ENCODE assay signal across 1 cellular context in the genomic region with DNA sequence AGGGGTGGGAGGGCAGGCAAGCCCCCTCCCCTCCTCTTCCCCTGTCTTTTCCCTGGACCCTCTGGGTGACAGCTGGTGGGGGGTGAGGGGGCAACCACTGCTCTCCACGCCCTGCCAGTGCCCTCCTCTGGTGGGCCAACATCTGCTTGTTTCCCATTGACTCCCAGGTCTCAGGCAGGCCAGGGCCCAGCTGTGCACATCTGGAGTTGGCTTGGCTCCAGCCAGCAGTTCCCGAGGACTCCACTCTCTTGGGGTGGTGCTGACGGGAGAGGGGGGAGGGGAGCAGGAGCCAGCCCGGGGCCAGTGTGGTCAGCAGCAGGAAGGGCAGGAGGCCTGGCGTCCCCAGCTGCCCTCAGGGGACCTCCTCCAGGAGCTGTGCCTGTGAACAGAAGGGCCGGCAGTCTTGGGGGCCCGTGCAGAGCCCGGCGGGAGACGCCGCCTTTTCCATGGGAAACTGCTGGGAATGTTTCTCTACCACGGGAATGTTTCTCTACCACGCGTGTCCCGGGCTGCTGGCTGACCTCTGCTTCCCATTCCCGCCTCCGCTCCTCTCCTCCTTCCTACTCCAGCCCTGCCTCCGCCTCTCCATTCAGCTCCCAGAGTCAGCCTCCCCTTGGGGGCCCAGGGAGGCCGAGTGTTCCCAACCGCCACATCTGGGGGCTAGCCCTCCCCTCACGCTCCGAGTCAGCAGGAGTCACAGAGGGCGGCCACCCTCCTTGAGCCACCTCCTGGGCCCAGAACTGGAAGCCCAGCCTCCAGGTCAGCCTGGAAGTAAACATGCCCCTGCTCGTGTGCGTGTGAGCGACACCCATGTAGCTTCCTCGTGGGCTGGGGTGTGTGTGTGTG.
TF ChIP-seq lines count a peak whose summit lies in the region.

No MANE protein-coding gene starts in this region.

TF ChIP-seq in A549, 52 proteins besides CTCF, POLR2A, EP300 and RAD21:
- TF ChIP-seq SREBF2 (IDR thresholded peaks at IDR 0.05) (no peak), ZNF302 (CRISPR knock-in tag; IDR thresholded peaks at IDR 0.05) (no peak), CHD4 (IDR thresholded peaks at IDR 0.05; ENCODE audit: borderline replicate concordance) (no peak), RCOR1 (IDR thresholded peaks at IDR 0.05; ENCODE audit: low read depth, low read length) (no peak), ZSCAN20 (CRISPR knock-in tag; IDR thresholded peaks at IDR 0.05) (no peak), ZC3H11A (IDR thresholded peaks at IDR 0.05) (no peak), MYC (IDR thresholded peaks at IDR 0.05; ENCODE audit: borderline replicate concordance, low read length) (no peak), FOSL2 (IDR thresholded peaks at IDR 0.05) (no peak), FOSL2 (CRISPR knock-in tag; IDR thresholded peaks at IDR 0.05) (no peak), HOXB5 (CRISPR knock-in tag; IDR thresholded peaks at IDR 0.05) (no peak), NFE2L2 (conservative IDR thresholded peaks at IDR 0.05; ENCODE audit: low read length) (no peak), FOSB (CRISPR knock-in tag; IDR thresholded peaks at IDR 0.05) (no peak), RFX5 (IDR thresholded peaks at IDR 0.05) (no peak), CBX2 (IDR thresholded peaks at IDR 0.05; ENCODE audit: borderline replicate concordance, low read depth) (no peak)
- TF ChIP-seq, protein P1, sequence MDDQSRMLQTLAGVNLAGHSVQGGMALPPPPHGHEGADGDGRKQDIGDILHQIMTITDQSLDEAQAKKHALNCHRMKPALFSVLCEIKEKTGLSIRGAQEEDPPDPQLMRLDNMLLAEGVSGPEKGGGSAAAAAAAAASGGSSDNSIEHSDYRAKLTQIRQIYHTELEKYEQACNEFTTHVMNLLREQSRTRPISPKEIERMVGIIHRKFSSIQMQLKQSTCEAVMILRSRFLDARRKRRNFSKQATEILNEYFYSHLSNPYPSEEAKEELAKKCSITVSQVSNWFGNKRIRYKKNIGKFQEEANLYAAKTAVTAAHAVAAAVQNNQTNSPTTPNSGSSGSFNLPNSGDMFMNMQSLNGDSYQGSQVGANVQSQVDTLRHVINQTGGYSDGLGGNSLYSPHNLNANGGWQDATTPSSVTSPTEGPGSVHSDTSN (IDR thresholded peaks at IDR 0.05): no peak
- TF ChIP-seq, protein P2, sequence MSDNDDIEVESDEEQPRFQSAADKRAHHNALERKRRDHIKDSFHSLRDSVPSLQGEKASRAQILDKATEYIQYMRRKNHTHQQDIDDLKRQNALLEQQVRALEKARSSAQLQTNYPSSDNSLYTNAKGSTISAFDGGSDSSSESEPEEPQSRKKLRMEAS (IDR thresholded peaks at IDR 0.05): no peak
- TF ChIP-seq, protein P3, sequence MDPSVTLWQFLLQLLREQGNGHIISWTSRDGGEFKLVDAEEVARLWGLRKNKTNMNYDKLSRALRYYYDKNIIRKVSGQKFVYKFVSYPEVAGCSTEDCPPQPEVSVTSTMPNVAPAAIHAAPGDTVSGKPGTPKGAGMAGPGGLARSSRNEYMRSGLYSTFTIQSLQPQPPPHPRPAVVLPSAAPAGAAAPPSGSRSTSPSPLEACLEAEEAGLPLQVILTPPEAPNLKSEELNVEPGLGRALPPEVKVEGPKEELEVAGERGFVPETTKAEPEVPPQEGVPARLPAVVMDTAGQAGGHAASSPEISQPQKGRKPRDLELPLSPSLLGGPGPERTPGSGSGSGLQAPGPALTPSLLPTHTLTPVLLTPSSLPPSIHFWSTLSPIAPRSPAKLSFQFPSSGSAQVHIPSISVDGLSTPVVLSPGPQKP (IDR thresholded peaks at IDR 0.05; ENCODE audit: low read depth, low read length): no peak
- TF ChIP-seq, protein P4, sequence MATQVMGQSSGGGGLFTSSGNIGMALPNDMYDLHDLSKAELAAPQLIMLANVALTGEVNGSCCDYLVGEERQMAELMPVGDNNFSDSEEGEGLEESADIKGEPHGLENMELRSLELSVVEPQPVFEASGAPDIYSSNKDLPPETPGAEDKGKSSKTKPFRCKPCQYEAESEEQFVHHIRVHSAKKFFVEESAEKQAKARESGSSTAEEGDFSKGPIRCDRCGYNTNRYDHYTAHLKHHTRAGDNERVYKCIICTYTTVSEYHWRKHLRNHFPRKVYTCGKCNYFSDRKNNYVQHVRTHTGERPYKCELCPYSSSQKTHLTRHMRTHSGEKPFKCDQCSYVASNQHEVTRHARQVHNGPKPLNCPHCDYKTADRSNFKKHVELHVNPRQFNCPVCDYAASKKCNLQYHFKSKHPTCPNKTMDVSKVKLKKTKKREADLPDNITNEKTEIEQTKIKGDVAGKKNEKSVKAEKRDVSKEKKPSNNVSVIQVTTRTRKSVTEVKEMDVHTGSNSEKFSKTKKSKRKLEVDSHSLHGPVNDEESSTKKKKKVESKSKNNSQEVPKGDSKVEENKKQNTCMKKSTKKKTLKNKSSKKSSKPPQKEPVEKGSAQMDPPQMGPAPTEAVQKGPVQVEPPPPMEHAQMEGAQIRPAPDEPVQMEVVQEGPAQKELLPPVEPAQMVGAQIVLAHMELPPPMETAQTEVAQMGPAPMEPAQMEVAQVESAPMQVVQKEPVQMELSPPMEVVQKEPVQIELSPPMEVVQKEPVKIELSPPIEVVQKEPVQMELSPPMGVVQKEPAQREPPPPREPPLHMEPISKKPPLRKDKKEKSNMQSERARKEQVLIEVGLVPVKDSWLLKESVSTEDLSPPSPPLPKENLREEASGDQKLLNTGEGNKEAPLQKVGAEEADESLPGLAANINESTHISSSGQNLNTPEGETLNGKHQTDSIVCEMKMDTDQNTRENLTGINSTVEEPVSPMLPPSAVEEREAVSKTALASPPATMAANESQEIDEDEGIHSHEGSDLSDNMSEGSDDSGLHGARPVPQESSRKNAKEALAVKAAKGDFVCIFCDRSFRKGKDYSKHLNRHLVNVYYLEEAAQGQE (IDR thresholded peaks at IDR 0.05): no peak
- TF ChIP-seq, protein P5, sequence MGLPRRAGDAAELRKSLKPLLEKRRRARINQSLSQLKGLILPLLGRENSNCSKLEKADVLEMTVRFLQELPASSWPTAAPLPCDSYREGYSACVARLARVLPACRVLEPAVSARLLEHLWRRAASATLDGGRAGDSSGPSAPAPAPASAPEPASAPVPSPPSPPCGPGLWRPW (IDR thresholded peaks at IDR 0.05): no peak
- TF ChIP-seq, protein P6, sequence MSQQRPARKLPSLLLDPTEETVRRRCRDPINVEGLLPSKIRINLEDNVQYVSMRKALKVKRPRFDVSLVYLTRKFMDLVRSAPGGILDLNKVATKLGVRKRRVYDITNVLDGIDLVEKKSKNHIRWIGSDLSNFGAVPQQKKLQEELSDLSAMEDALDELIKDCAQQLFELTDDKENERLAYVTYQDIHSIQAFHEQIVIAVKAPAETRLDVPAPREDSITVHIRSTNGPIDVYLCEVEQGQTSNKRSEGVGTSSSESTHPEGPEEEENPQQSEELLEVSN (IDR thresholded peaks at IDR 0.05; ENCODE audit: borderline replicate concordance, low read depth): no peak
- TF ChIP-seq, protein P7, sequence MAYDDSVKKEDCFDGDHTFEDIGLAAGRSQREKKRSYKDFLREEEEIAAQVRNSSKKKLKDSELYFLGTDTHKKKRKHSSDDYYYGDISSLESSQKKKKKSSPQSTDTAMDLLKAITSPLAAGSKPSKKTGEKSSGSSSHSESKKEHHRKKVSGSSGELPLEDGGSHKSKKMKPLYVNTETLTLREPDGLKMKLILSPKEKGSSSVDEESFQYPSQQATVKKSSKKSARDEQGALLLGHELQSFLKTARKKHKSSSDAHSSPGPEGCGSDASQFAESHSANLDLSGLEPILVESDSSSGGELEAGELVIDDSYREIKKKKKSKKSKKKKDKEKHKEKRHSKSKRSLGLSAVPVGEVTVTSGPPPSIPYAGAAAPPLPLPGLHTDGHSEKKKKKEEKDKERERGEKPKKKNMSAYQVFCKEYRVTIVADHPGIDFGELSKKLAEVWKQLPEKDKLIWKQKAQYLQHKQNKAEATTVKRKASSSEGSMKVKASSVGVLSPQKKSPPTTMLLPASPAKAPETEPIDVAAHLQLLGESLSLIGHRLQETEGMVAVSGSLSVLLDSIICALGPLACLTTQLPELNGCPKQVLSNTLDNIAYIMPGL (CRISPR knock-in tag; IDR thresholded peaks at IDR 0.05; ENCODE audit: borderline replicate concordance): no peak
